ENCODE assay signal across 1 cellular context in the genomic region with DNA sequence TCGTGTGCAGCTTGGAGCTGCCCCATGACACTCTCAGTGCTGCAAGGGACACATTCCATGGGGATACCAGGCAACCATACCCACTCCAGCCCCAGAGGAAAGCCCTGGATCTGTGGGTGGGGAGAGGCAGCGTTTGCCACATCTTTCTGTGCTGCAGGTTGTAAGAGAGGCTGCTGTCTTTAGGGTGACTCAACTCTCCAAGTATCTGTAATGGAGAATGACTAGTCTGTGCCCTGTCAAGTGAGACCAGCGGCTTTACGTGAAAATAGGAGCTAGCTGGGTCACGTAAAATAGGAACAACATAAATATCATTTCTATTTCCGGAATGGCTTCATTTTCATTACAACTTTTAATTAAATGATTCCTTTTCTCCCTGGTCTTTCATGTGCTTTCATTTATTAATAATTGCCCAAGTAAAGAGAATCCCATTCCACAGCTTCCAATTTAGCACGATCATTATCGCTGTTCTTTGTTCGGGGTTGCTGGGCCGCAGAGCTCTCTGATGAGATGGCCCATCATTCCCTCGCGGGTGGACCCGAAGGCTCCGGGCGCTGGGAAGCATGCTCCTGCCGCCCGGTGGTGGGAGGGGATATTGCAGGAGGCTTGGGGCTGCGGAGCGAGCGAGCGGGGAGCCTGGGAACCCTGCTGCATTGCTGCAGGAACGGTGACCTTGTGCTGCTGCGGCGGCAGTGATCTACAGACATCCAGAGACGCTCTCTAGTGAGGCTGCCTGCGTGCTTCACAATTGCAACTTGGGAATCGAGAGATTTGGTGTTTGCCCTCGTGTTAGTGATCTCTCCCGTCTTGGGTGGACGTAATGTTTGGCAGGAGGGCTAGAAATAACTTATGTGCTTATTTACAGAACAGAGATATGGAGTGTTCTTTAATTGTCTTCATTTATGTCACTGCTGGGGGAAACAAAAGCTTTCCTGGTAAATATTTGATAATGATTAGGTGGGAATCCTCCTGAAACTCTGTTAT.
TF ChIP-seq lines count a peak whose summit lies in the region.

No MANE protein-coding gene starts in this region.

TF ChIP-seq in HepG2, 621 proteins besides CTCF, POLR2A, EP300 and RAD21 (continued from another document and continues in another):
- TF ChIP-seq ZNF292 (CRISPR knock-in tag; IDR thresholded peaks at IDR 0.05; ENCODE audit: borderline replicate concordance, low read depth) (peak; percentile 85), ZNF501 (CRISPR knock-in tag; IDR thresholded peaks at IDR 0.05) (peak; percentile 58; the same call in 1 of the 2 replicates), ZNF225 (CRISPR knock-in tag; IDR thresholded peaks at IDR 0.05) (no peak), E2F1 (CRISPR knock-in tag; IDR thresholded peaks at IDR 0.05) (no peak), FOXA1 (IDR thresholded peaks at IDR 0.05) (no peak), FOXA1 (CRISPR knock-in tag; IDR thresholded peaks at IDR 0.05) (0 out of 2 replicates have a peak, but pooled peaks have one; percentile 6), MIER2 (CRISPR knock-in tag; IDR thresholded peaks at IDR 0.05) (peak; percentile 75), MYC (CRISPR knock-in tag; IDR thresholded peaks at IDR 0.05; ENCODE audit: borderline replicate concordance) (peak; percentile 26; the same call in 1 of the 2 replicates), RXRB (CRISPR knock-in tag; IDR thresholded peaks at IDR 0.05; ENCODE audit: borderline replicate concordance) (peak; percentile 66), FOXK1 (CRISPR knock-in tag; IDR thresholded peaks at IDR 0.05; ENCODE audit: borderline replicate concordance, low read depth) (peak; percentile 40; the same call in 1 of the 2 replicates), RFXAP (CRISPR knock-in tag; IDR thresholded peaks at IDR 0.05; ENCODE audit: borderline replicate concordance) (no peak), NFATC3 (CRISPR knock-in tag; IDR thresholded peaks at IDR 0.05) (no peak), GATAD1 (CRISPR knock-in tag; IDR thresholded peaks at IDR 0.05) (peak; percentile 48; the same call in 1 of the 2 replicates), XRCC5 (optimal IDR thresholded peaks at IDR 0.05; ENCODE audit: low read length) (peak; percentile 85), ZFP36 (IDR thresholded peaks at IDR 0.05; ENCODE audit: borderline replicate concordance, low read depth, low read length, partially characterized antibody) (peak; percentile 55), ZSCAN31 (CRISPR knock-in tag; IDR thresholded peaks at IDR 0.05; ENCODE audit: low read depth) (no peak), KLF6 (CRISPR knock-in tag; IDR thresholded peaks at IDR 0.05) (no peak), FOXA3 (CRISPR knock-in tag; IDR thresholded peaks at IDR 0.05) (peak; percentile 32; the same call in 1 of the 2 replicates), THAP11 (CRISPR knock-in tag; IDR thresholded peaks at IDR 0.05) (peak; percentile 48; the same call in 1 of the 2 replicates), ZNF761 (CRISPR knock-in tag; conservative IDR thresholded peaks at IDR 0.05) (no peak), JARID2 (CRISPR knock-in tag; IDR thresholded peaks at IDR 0.05; ENCODE audit: insufficient replicate concordance) (no peak), ZNF350 (CRISPR knock-in tag; IDR thresholded peaks at IDR 0.05; ENCODE audit: borderline replicate concordance, low read depth) (peak; percentile 47; the same call in 1 of the 2 replicates), NFE2 (CRISPR knock-in tag; IDR thresholded peaks at IDR 0.05) (no peak), BCL6 (CRISPR knock-in tag; IDR thresholded peaks at IDR 0.05) (peak; percentile 43; the same call in 1 of the 2 replicates), ZNF792 (CRISPR knock-in tag; IDR thresholded peaks at IDR 0.05) (0 out of 2 replicates have a peak, but pooled peaks have one; percentile 41), ZNF431 (CRISPR knock-in tag; IDR thresholded peaks at IDR 0.05; ENCODE audit: borderline replicate concordance, low read depth) (0 out of 2 replicates have a peak, but pooled peaks have one; percentile 33), ZNF776 (CRISPR knock-in tag; IDR thresholded peaks at IDR 0.05) (no peak), SALL2 (CRISPR knock-in tag; IDR thresholded peaks at IDR 0.05) (peak; percentile 67; the same call in 1 of the 2 replicates), ETS1 (CRISPR knock-in tag; IDR thresholded peaks at IDR 0.05) (no peak), USF2 (IDR thresholded peaks at IDR 0.05; ENCODE audit: low read depth, low read length) (no peak), USF2 (CRISPR knock-in tag; IDR thresholded peaks at IDR 0.05; ENCODE audit: borderline replicate concordance) (no peak), ZGPAT (CRISPR knock-in tag; IDR thresholded peaks at IDR 0.05) (peak; percentile 45; the same call in 1 of the 2 replicates), MAX (IDR thresholded peaks at IDR 0.05) (peak; percentile 35; the same call in 1 of the 2 replicates), ZNF598 (CRISPR knock-in tag; IDR thresholded peaks at IDR 0.05; ENCODE audit: borderline replicate concordance) (no peak)
- TF ChIP-seq, protein P1, sequence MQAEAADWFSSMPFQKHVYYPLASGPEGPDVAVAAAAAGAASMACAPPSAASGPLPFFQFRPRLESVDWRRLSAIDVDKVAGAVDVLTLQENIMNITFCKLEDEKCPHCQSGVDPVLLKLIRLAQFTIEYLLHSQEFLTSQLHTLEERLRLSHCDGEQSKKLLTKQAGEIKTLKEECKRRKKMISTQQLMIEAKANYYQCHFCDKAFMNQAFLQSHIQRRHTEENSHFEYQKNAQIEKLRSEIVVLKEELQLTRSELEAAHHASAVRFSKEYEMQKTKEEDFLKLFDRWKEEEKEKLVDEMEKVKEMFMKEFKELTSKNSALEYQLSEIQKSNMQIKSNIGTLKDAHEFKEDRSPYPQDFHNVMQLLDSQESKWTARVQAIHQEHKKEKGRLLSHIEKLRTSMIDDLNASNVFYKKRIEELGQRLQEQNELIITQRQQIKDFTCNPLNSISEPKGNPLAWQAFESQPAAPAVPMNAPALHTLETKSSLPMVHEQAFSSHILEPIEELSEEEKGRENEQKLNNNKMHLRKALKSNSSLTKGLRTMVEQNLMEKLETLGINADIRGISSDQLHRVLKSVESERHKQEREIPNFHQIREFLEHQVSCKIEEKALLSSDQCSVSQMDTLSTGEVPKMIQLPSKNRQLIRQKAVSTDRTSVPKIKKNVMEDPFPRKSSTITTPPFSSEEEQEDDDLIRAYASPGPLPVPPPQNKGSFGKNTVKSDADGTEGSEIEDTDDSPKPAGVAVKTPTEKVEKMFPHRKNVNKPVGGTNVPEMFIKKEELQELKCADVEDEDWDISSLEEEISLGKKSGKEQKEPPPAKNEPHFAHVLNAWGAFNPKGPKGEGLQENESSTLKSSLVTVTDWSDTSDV (CRISPR knock-in tag; IDR thresholded peaks at IDR 0.05), result 0 out of 2 replicates have a peak, but pooled peaks have one; percentile 39
- TF ChIP-seq, protein P2, sequence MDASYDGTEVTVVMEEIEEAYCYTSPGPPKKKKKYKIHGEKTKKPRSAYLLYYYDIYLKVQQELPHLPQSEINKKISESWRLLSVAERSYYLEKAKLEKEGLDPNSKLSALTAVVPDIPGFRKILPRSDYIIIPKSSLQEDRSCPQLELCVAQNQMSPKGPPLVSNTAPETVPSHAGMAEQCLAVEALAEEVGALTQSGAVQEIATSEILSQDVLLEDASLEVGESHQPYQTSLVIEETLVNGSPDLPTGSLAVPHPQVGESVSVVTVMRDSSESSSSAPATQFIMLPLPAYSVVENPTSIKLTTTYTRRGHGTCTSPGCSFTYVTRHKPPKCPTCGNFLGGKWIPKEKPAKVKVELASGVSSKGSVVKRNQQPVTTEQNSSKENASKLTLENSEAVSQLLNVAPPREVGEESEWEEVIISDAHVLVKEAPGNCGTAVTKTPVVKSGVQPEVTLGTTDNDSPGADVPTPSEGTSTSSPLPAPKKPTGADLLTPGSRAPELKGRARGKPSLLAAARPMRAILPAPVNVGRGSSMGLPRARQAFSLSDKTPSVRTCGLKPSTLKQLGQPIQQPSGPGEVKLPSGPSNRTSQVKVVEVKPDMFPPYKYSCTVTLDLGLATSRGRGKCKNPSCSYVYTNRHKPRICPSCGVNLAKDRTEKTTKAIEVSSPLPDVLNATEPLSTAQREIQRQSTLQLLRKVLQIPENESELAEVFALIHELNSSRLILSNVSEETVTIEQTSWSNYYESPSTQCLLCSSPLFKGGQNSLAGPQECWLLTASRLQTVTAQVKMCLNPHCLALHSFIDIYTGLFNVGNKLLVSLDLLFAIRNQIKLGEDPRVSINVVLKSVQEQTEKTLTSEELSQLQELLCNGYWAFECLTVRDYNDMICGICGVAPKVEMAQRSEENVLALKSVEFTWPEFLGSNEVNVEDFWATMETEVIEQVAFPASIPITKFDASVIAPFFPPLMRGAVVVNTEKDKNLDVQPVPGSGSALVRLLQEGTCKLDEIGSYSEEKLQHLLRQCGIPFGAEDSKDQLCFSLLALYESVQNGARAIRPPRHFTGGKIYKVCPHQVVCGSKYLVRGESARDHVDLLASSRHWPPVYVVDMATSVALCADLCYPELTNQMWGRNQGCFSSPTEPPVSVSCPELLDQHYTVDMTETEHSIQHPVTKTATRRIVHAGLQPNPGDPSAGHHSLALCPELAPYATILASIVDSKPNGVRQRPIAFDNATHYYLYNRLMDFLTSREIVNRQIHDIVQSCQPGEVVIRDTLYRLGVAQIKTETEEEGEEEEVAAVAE (CRISPR knock-in tag; IDR thresholded peaks at IDR 0.05; ENCODE audit: borderline replicate concordance), result no peak; the same call in 1 of the 2 replicates
- TF ChIP-seq, protein P3, sequence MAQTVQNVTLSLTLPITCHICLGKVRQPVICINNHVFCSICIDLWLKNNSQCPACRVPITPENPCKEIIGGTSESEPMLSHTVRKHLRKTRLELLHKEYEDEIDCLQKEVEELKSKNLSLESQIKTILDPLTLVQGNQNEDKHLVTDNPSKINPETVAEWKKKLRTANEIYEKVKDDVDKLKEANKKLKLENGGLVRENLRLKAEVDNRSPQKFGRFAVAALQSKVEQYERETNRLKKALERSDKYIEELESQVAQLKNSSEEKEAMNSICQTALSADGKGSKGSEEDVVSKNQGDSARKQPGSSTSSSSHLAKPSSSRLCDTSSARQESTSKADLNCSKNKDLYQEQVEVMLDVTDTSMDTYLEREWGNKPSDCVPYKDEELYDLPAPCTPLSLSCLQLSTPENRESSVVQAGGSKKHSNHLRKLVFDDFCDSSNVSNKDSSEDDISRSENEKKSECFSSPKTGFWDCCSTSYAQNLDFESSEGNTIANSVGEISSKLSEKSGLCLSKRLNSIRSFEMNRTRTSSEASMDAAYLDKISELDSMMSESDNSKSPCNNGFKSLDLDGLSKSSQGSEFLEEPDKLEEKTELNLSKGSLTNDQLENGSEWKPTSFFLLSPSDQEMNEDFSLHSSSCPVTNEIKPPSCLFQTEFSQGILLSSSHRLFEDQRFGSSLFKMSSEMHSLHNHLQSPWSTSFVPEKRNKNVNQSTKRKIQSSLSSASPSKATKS (CRISPR knock-in tag; IDR thresholded peaks at IDR 0.05), result no peak
- TF ChIP-seq, protein P4, sequence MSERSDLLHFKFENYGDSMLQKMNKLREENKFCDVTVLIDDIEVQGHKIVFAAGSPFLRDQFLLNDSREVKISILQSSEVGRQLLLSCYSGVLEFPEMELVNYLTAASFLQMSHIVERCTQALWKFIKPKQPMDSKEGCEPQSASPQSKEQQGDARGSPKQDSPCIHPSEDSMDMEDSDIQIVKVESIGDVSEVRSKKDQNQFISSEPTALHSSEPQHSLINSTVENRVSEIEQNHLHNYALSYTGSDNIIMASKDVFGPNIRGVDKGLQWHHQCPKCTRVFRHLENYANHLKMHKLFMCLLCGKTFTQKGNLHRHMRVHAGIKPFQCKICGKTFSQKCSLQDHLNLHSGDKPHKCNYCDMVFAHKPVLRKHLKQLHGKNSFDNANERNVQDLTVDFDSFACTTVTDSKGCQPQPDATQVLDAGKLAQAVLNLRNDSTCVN (CRISPR knock-in tag; IDR thresholded peaks at IDR 0.05; ENCODE audit: borderline replicate concordance), result no peak
